8 cellular contexts compared by ENCODE assay signal in the genomic region with DNA sequence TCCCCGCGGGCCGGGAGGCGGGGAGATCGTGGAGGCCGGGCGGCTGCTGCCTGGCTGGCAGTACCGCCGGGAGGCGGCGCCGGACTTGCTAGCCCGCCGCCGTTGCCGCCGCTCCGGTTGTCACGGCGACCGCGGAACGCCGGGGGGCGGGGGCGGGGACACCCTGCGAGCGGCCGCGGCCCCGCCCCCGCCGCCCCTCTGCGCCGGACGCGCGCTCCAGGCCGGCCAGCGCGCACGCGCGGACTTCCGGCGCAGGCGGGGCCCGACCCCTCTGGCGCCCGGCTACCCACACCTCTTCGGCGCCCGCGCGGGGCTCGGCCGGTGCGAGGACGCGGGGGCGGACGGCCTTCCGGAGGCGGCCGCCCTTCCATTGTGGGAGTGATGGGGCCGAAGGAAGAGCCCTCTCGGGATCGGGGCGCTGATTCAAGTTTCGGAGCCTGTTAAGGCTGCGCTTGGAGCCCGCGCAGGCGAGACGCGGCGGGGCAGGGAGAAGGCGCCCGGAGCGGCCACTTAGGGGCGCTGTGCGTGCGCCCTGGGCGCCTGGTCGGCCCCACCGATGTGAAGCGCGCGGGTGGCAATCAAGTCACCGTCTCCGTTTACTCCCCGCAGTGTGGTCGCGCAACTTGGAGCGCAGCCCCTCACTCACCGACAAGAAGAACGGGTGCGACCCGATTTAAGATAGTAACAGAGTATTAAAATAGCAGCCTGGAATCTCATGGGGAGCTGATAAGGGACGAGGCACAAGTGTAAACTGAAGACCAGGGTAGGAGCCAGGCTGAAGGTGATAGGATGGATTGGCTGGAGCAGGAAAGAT.
A peak's percentile ranks its signal among the peaks of the same experiment; 100 is the strongest.
DNase-seq lines count a peak whose midpoint lies in the region; ATAC-seq and TF ChIP-seq lines count a peak whose summit lies in the region.

No MANE protein-coding gene starts in this region.

- peak; percentile 89 for TF ChIP-seq CTCF in OCI-LY3 (IDR thresholded peaks at IDR 0.05; ENCODE audit: low read depth, low read length)

- H3K4me1 ChIP-seq in OCI-LY3 (ENCODE audit: low read length): peaks cover 32% of the 10 kb centered on the region
- peaks cover 16% of the 10 kb centered on the region for H3K4me1 ChIP-seq in muscle layer of colon (ENCODE audit: insufficient read depth, low read length)

- H3K79me2 ChIP-seq in OCI-LY3 (ENCODE audit: low read length): peaks cover 38% of the 10 kb centered on the region

- H3K27ac ChIP-seq in OCI-LY3 (ENCODE audit: low read length) (peak overlapping the region; percentile 65), muscle layer of colon (ENCODE audit: low read depth, low read length) (peak overlapping the region; percentile 74)

- H3K4me3 ChIP-seq in OCI-LY3 (ENCODE audit: low read length): peak overlapping the region; percentile 100
- H3K4me3 ChIP-seq in muscle layer of colon (ENCODE audit: low read depth in 1 of 2, low read length in 2 of 2): peak overlapping the region; percentile 44 to 64

- peak overlapping the region; percentile 96 for H3K4me2 ChIP-seq in OCI-LY3 (ENCODE audit: low read length)

- H3K9me3 ChIP-seq in OCI-LY3 (ENCODE audit: insufficient read depth, low read length) (no peaks in the 10 kb centered on the region), muscle layer of colon (ENCODE audit: low read length) (no peaks in the 10 kb centered on the region)

- peaks cover 19% of the 10 kb centered on the region; the same call in 1 of the 2 replicates for H4K20me1 ChIP-seq in OCI-LY3 (ENCODE audit: insufficient read depth, low read length)

- H3K36me3 ChIP-seq in OCI-LY3 (replicated peaks; ENCODE audit: low read depth, low read length): no peaks in the 10 kb centered on the region
- H3K36me3 ChIP-seq in muscle layer of colon (ENCODE audit: insufficient read depth, low read length): no peaks in the 10 kb centered on the region

- H3K27me3 ChIP-seq in OCI-LY3 (ENCODE audit: low read depth, low read length) (0 out of 2 replicates have a peak, but pooled peaks cover 4% of the 10 kb centered on the region), muscle layer of colon (ENCODE audit: control insufficient read depth in 1 of 2, insufficient read depth in 2 of 2, low read length in 2 of 2) (no peaks in the 10 kb centered on the region)

- peak; percentile 40 for TF ChIP-seq POLR2A in erythroblast (IDR thresholded peaks at IDR 0.05; ENCODE audit: low read length)

- peak; percentile 84 for ATAC-seq in GM21528 (IDR thresholded peaks at IDR 0.05; ENCODE audit: low FRiP score, unreplicated experiment)

- H3K9ac ChIP-seq in OCI-LY3 (ENCODE audit: low read length) (peak overlapping the region; percentile 78), muscle layer of colon (ENCODE audit: low read length) (peak overlapping the region; percentile 34)

- DNase-seq in DMS153 (lab: John Stamatoyannopoulos, UW) (peak; percentile 92), HuH-7.5 (ENCODE audit: low spot score) (peak; percentile 98), activated T-cell treated with anti-CD3 and anti-CD28 coated beads for 48 hours (ENCODE audit: low read depth) (peak; percentile 90), erythroblast (lab: John Stamatoyannopoulos, UW) (peak; percentile 95 to 97)
- peak; percentile 83 to 86 for DNase-seq in stimulated activated CD8-positive, alpha-beta memory T cell treated with anti-CD3 and anti-CD28 coated beads, Interleukin-7, amount 100 ng/mL, for 1 hour (ENCODE audit: low read depth in 2 of 2)

- H2AFZ ChIP-seq in OCI-LY3 (ENCODE audit: low read depth, low read length): peak overlapping the region; percentile 94

Comparison
In these comparisons a context has a peak if more than half of its experiments do, and no peak if none do; other contexts are left out.
1. Peak in every context shown above with its lines: DNase-seq, ATAC-seq, H3K4me3 ChIP-seq and H3K27ac ChIP-seq.